In the genomic region with DNA sequence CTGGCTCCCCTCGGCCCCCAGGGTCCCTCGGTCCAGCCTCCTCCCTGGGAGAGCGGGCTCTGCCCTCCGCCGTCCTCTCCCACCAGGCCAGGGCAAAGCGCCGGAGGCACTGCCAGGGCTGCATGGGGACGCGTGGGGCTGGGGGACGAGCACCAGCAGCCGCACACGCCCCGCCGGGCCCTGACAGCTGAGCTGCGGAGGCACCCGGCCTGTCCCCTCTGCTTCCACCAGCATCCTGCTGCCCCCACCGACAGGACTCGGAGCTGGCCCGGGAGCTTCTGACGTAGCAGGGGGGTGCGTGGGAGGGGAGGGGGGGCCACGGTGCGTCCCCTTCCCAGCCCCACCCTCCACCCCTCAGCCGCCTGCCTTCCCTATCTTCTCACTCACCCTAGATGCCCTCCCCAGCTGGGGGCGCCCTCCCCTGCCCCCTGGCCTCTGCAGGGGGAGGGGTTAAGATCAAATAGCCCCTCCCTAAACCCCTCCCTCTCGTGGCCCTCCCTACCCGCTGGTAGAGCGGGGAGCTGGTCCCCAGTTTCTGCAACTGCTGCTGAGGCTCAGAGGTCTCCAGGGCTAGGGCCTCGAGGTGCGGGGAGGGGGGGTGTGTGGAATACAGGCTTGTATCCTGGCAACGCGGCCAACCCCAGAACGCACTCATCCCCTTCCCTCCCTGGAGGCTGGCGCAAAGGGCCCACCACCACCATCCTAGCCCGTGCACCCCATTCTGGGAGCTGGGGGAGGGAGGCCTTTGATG, we compare ENCODE assay signal across 1 cellular context.
TF ChIP-seq lines count a peak whose summit lies in the region.

No MANE protein-coding gene starts in this region.

TF ChIP-seq in HepG2, 621 proteins besides CTCF, POLR2A, EP300 and RAD21 (continued from another document):
- TF ChIP-seq, protein P1, sequence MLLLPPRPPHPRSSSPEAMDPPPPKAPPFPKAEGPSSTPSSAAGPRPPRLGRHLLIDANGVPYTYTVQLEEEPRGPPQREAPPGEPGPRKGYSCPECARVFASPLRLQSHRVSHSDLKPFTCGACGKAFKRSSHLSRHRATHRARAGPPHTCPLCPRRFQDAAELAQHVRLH (CRISPR knock-in tag; IDR thresholded peaks at IDR 0.05; ENCODE audit: borderline replicate concordance, low read depth), result peak; percentile 31; the same call in 1 of the 2 replicates
- TF ChIP-seq RELA (CRISPR knock-in tag; IDR thresholded peaks at IDR 0.05) (no peak), BORCS8-MEF2B (CRISPR knock-in tag; IDR thresholded peaks at IDR 0.05) (0 out of 2 replicates have a peak, but pooled peaks have one; percentile 34), GABPB1 (CRISPR knock-in tag; IDR thresholded peaks at IDR 0.05) (peak; percentile 40; the same call in 1 of the 2 replicates), ZNF296 (CRISPR knock-in tag; conservative IDR thresholded peaks at IDR 0.05) (0 out of 2 replicates have a peak, but pooled peaks have one; percentile 22), NKX3-1 (CRISPR knock-in tag; IDR thresholded peaks at IDR 0.05) (no peak), GATAD2A (CRISPR knock-in tag; IDR thresholded peaks at IDR 0.05) (peak; percentile 50), CREM (IDR thresholded peaks at IDR 0.05) (peak; percentile 37; the same call in 1 of the 2 replicates), CREM (CRISPR knock-in tag; IDR thresholded peaks at IDR 0.05) (no peak), HES4 (CRISPR knock-in tag; IDR thresholded peaks at IDR 0.05; ENCODE audit: borderline replicate concordance) (0 out of 2 replicates have a peak, but pooled peaks have one; percentile 18), ZNF720 (CRISPR knock-in tag; IDR thresholded peaks at IDR 0.05) (no peak), HMGA1 (CRISPR knock-in tag; conservative IDR thresholded peaks at IDR 0.05) (no peak), SUZ12 (IDR thresholded peaks at IDR 0.05; ENCODE audit: low read depth, low read length) (no peak), ZNF780A (CRISPR knock-in tag; IDR thresholded peaks at IDR 0.05) (peak; percentile 40; the same call in 1 of the 2 replicates), ETV5 (CRISPR knock-in tag; IDR thresholded peaks at IDR 0.05; ENCODE audit: borderline replicate concordance) (peak; percentile 40; the same call in 1 of the 2 replicates), ISL2 (CRISPR knock-in tag; IDR thresholded peaks at IDR 0.05) (peak; percentile 14; the same call in 1 of the 2 replicates), KDM5B (CRISPR knock-in tag; IDR thresholded peaks at IDR 0.05; ENCODE audit: borderline replicate concordance) (peak; percentile 83; the same call in 1 of the 2 replicates), KDM2A (CRISPR knock-in tag; IDR thresholded peaks at IDR 0.05; ENCODE audit: borderline replicate concordance, low read depth) (peak; percentile 72; the same call in 1 of the 2 replicates), ZNF333 (CRISPR knock-in tag; IDR thresholded peaks at IDR 0.05; ENCODE audit: borderline replicate concordance) (0 out of 2 replicates have a peak, but pooled peaks have one; percentile 52), POLR2AphosphoS5 (IDR thresholded peaks at IDR 0.05; ENCODE audit: low read depth, low read length) (peak; percentile 69), SPEN (CRISPR knock-in tag; IDR thresholded peaks at IDR 0.05; ENCODE audit: low read depth) (peak; percentile 35), RARA (CRISPR knock-in tag; IDR thresholded peaks at IDR 0.05) (0 out of 2 replicates have a peak, but pooled peaks have one; percentile 12), ZNF543 (CRISPR knock-in tag; IDR thresholded peaks at IDR 0.05) (peak; percentile 67; the same call in 1 of the 2 replicates)
- TF ChIP-seq, protein P2, sequence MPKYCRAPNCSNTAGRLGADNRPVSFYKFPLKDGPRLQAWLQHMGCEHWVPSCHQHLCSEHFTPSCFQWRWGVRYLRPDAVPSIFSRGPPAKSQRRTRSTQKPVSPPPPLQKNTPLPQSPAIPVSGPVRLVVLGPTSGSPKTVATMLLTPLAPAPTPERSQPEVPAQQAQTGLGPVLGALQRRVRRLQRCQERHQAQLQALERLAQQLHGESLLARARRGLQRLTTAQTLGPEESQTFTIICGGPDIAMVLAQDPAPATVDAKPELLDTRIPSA (CRISPR knock-in tag; IDR thresholded peaks at IDR 0.05; ENCODE audit: borderline replicate concordance), result no peak
- TF ChIP-seq, protein P3, sequence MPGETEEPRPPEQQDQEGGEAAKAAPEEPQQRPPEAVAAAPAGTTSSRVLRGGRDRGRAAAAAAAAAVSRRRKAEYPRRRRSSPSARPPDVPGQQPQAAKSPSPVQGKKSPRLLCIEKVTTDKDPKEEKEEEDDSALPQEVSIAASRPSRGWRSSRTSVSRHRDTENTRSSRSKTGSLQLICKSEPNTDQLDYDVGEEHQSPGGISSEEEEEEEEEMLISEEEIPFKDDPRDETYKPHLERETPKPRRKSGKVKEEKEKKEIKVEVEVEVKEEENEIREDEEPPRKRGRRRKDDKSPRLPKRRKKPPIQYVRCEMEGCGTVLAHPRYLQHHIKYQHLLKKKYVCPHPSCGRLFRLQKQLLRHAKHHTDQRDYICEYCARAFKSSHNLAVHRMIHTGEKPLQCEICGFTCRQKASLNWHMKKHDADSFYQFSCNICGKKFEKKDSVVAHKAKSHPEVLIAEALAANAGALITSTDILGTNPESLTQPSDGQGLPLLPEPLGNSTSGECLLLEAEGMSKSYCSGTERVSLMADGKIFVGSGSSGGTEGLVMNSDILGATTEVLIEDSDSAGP (CRISPR knock-in tag; IDR thresholded peaks at IDR 0.05; ENCODE audit: borderline replicate concordance), result peak; percentile 62; the same call in 1 of the 2 replicates
- TF ChIP-seq, protein P4, sequence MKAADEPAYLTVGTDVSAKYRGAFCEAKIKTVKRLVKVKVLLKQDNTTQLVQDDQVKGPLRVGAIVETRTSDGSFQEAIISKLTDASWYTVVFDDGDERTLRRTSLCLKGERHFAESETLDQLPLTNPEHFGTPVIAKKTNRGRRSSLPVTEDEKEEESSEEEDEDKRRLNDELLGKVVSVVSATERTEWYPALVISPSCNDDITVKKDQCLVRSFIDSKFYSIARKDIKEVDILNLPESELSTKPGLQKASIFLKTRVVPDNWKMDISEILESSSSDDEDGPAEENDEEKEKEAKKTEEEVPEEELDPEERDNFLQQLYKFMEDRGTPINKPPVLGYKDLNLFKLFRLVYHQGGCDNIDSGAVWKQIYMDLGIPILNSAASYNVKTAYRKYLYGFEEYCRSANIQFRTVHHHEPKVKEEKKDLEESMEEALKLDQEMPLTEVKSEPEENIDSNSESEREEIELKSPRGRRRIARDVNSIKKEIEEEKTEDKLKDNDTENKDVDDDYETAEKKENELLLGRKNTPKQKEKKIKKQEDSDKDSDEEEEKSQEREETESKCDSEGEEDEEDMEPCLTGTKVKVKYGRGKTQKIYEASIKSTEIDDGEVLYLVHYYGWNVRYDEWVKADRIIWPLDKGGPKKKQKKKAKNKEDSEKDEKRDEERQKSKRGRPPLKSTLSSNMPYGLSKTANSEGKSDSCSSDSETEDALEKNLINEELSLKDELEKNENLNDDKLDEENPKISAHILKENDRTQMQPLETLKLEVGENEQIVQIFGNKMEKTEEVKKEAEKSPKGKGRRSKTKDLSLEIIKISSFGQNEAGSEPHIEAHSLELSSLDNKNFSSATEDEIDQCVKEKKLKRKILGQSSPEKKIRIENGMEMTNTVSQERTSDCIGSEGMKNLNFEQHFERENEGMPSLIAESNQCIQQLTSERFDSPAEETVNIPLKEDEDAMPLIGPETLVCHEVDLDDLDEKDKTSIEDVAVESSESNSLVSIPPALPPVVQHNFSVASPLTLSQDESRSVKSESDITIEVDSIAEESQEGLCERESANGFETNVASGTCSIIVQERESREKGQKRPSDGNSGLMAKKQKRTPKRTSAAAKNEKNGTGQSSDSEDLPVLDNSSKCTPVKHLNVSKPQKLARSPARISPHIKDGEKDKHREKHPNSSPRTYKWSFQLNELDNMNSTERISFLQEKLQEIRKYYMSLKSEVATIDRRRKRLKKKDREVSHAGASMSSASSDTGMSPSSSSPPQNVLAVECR (CRISPR knock-in tag; IDR thresholded peaks at IDR 0.05; ENCODE audit: borderline replicate concordance), result peak; percentile 35; the same call in 1 of the 2 replicates
- TF ChIP-seq, protein P5, sequence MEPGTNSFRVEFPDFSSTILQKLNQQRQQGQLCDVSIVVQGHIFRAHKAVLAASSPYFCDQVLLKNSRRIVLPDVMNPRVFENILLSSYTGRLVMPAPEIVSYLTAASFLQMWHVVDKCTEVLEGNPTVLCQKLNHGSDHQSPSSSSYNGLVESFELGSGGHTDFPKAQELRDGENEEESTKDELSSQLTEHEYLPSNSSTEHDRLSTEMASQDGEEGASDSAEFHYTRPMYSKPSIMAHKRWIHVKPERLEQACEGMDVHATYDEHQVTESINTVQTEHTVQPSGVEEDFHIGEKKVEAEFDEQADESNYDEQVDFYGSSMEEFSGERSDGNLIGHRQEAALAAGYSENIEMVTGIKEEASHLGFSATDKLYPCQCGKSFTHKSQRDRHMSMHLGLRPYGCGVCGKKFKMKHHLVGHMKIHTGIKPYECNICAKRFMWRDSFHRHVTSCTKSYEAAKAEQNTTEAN (CRISPR knock-in tag; conservative IDR thresholded peaks at IDR 0.05), result peak; percentile 45; the same call in 1 of the 2 replicates
- TF ChIP-seq, protein P6, sequence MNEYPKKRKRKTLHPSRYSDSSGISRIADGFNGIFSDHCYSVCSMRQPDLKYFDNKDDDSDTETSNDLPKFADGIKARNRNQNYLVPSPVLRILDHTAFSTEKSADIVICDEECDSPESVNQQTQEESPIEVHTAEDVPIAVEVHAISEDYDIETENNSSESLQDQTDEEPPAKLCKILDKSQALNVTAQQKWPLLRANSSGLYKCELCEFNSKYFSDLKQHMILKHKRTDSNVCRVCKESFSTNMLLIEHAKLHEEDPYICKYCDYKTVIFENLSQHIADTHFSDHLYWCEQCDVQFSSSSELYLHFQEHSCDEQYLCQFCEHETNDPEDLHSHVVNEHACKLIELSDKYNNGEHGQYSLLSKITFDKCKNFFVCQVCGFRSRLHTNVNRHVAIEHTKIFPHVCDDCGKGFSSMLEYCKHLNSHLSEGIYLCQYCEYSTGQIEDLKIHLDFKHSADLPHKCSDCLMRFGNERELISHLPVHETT (CRISPR knock-in tag; conservative IDR thresholded peaks at IDR 0.05), result 0 out of 2 replicates have a peak, but pooled peaks have one; percentile 29
- TF ChIP-seq, protein P7, sequence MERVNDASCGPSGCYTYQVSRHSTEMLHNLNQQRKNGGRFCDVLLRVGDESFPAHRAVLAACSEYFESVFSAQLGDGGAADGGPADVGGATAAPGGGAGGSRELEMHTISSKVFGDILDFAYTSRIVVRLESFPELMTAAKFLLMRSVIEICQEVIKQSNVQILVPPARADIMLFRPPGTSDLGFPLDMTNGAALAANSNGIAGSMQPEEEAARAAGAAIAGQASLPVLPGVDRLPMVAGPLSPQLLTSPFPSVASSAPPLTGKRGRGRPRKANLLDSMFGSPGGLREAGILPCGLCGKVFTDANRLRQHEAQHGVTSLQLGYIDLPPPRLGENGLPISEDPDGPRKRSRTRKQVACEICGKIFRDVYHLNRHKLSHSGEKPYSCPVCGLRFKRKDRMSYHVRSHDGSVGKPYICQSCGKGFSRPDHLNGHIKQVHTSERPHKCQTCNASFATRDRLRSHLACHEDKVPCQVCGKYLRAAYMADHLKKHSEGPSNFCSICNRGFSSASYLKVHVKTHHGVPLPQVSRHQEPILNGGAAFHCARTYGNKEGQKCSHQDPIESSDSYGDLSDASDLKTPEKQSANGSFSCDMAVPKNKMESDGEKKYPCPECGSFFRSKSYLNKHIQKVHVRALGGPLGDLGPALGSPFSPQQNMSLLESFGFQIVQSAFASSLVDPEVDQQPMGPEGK (CRISPR knock-in tag; IDR thresholded peaks at IDR 0.05), result peak; percentile 98
- TF ChIP-seq, protein P8, sequence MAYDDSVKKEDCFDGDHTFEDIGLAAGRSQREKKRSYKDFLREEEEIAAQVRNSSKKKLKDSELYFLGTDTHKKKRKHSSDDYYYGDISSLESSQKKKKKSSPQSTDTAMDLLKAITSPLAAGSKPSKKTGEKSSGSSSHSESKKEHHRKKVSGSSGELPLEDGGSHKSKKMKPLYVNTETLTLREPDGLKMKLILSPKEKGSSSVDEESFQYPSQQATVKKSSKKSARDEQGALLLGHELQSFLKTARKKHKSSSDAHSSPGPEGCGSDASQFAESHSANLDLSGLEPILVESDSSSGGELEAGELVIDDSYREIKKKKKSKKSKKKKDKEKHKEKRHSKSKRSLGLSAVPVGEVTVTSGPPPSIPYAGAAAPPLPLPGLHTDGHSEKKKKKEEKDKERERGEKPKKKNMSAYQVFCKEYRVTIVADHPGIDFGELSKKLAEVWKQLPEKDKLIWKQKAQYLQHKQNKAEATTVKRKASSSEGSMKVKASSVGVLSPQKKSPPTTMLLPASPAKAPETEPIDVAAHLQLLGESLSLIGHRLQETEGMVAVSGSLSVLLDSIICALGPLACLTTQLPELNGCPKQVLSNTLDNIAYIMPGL (CRISPR knock-in tag; IDR thresholded peaks at IDR 0.05; ENCODE audit: borderline replicate concordance in 1 of 2, low read depth in 1 of 2), result peak; percentile 66 to 82; a peak in 3 of 4 replicates
- TF ChIP-seq, protein P9, sequence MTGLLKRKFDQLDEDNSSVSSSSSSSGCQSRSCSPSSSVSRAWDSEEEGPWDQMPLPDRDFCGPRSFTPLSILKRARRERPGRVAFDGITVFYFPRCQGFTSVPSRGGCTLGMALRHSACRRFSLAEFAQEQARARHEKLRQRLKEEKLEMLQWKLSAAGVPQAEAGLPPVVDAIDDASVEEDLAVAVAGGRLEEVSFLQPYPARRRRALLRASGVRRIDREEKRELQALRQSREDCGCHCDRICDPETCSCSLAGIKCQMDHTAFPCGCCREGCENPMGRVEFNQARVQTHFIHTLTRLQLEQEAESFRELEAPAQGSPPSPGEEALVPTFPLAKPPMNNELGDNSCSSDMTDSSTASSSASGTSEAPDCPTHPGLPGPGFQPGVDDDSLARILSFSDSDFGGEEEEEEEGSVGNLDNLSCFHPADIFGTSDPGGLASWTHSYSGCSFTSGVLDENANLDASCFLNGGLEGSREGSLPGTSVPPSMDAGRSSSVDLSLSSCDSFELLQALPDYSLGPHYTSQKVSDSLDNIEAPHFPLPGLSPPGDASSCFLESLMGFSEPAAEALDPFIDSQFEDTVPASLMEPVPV (CRISPR knock-in tag; IDR thresholded peaks at IDR 0.05), result peak; percentile 57; the same call in 1 of the 2 replicates
- TF ChIP-seq, protein P10, sequence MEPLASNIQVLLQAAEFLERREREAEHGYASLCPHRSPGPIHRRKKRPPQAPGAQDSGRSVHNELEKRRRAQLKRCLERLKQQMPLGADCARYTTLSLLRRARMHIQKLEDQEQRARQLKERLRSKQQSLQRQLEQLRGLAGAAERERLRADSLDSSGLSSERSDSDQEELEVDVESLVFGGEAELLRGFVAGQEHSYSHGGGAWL (CRISPR knock-in tag; IDR thresholded peaks at IDR 0.05), result peak; percentile 17
- TF ChIP-seq, protein P11, sequence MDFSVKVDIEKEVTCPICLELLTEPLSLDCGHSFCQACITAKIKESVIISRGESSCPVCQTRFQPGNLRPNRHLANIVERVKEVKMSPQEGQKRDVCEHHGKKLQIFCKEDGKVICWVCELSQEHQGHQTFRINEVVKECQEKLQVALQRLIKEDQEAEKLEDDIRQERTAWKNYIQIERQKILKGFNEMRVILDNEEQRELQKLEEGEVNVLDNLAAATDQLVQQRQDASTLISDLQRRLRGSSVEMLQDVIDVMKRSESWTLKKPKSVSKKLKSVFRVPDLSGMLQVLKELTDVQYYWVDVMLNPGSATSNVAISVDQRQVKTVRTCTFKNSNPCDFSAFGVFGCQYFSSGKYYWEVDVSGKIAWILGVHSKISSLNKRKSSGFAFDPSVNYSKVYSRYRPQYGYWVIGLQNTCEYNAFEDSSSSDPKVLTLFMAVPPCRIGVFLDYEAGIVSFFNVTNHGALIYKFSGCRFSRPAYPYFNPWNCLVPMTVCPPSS (IDR thresholded peaks at IDR 0.05), result no peak
- TF ChIP-seq, protein P12, sequence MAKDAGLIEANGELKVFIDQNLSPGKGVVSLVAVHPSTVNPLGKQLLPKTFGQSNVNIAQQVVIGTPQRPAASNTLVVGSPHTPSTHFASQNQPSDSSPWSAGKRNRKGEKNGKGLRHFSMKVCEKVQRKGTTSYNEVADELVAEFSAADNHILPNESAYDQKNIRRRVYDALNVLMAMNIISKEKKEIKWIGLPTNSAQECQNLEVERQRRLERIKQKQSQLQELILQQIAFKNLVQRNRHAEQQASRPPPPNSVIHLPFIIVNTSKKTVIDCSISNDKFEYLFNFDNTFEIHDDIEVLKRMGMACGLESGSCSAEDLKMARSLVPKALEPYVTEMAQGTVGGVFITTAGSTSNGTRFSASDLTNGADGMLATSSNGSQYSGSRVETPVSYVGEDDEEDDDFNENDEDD (CRISPR knock-in tag; IDR thresholded peaks at IDR 0.05; ENCODE audit: borderline replicate concordance), result no peak
